16 cellular contexts compared by ENCODE assay signal in genomic region chr12:99960312-99960711, GRCh38. TPM values are rescaled to one million over a fixed set of nuclear protein-coding genes. Genes with fewer than 3 reads are reported as not detected.
DNase-seq lines count a peak whose midpoint lies in the region; ATAC-seq and TF ChIP-seq lines count a peak whose summit lies in the region.
"Had no signal": no experiment of that assay in that cellular context is flagged by ENCODE, and none has a peak within 500 bp of the region (broad histone marks: within the 10 kb centered on the region; RNA-seq: fewer than 3 reads in every experiment).

No MANE protein-coding gene starts in this region.

- no peaks in the 10 kb centered on the region for H3K4me1 Mint-ChIP-seq in nephron progenitor cell
- H3K4me1 Mint-ChIP-seq: activated T-helper 17 cell treated with anti-CD3 and anti-CD28 coated beads, Interleukin-2, amount 50 U/mL, for 72 hours; endodermal cell; natural killer cell had no signal

- no peaks in the 10 kb centered on the region for H3K9me3 Mint-ChIP-seq in nephron progenitor cell
- H3K9me3 Mint-ChIP-seq: activated CD4-positive, alpha-beta memory T cell treated with anti-CD3 and anti-CD28 coated beads for 36 hours; activated T-helper 17 cell treated with anti-CD3 and anti-CD28 coated beads, Interleukin-2, amount 50 U/mL, for 72 hours; CD8-positive, alpha-beta T cell; endodermal cell had no signal

- peak overlapping the region; percentile 6 for H3K27ac Mint-ChIP-seq in nephron progenitor cell
- H3K27ac Mint-ChIP-seq: activated CD4-positive, alpha-beta memory T cell treated with anti-CD3 and anti-CD28 coated beads for 36 hours; activated T-helper 17 cell treated with anti-CD3 and anti-CD28 coated beads, Interleukin-2, amount 50 U/mL, for 72 hours; CD8-positive, alpha-beta T cell; endodermal cell; natural killer cell had no signal

- no peaks in the 10 kb centered on the region for H3K27me3 Mint-ChIP-seq in nephron progenitor cell (ENCODE audit: low read depth, poor library complexity)
- H3K27me3 Mint-ChIP-seq: activated CD4-positive, alpha-beta memory T cell treated with anti-CD3 and anti-CD28 coated beads for 36 hours; brain had no signal

- TF ChIP-seq CTCF in nephron progenitor cell (IDR thresholded peaks at IDR 0.05) = no peak

- no peaks in the 10 kb centered on the region for H3K36me3 Mint-ChIP-seq in nephron progenitor cell (ENCODE audit: low read depth)
- H3K36me3 Mint-ChIP-seq: activated CD4-positive, alpha-beta memory T cell treated with anti-CD3 and anti-CD28 coated beads for 36 hours; brain; CD8-positive, alpha-beta T cell; natural killer cell had no signal

- ATAC-seq in GM21528 (IDR thresholded peaks at IDR 0.05; ENCODE audit: low FRiP score, unreplicated experiment) (no peak), HG02973 (IDR thresholded peaks at IDR 0.05; ENCODE audit: unreplicated experiment) (no peak)
- ATAC-seq: activated T-helper 17 cell treated with anti-CD3 and anti-CD28 coated beads, Interleukin-2, amount 50 U/mL, for 72 hours; CD8-positive, alpha-beta T cell; natural killer cell had no signal

- DNase-seq in Daoy (ENCODE audit: low read depth) = peak; percentile 30
- DNase-seq in NCI-H2029 (lab: John Stamatoyannopoulos, UW) = peak; percentile 37
- DNase-seq in astrocyte of the hippocampus (ENCODE audit: low read depth, low spot score) = peak; percentile 30
- DNase-seq in nephron progenitor cell = no peak
- DNase-seq in DMS153 (lab: John Stamatoyannopoulos, UW) = no peak
- DNase-seq in NCI-H1048 (lab: John Stamatoyannopoulos, UW) = no peak
- DNase-seq: activated CD4-positive, alpha-beta memory T cell treated with anti-CD3 and anti-CD28 coated beads for 36 hours; CD8-positive, alpha-beta T cell; endodermal cell; natural killer cell; small intestine; T1000 had no signal

- H3K4me3 Mint-ChIP-seq in nephron progenitor cell = no peak overlapping the region
- H3K4me3 Mint-ChIP-seq: activated CD4-positive, alpha-beta memory T cell treated with anti-CD3 and anti-CD28 coated beads for 36 hours; activated T-helper 17 cell treated with anti-CD3 and anti-CD28 coated beads, Interleukin-2, amount 50 U/mL, for 72 hours; brain; CD8-positive, alpha-beta T cell; endodermal cell; natural killer cell had no signal

RNA-seq across cellular contexts. Expression of gene ANKS1B, which starts 24.4 kb away (rescaled TPM):
- 26.4 and 36.8 TPM in 2 replicates for total RNA-seq in Daoy (2014; rRNA removed; shearing (Covaris generic))
- total RNA-seq: CD8-positive, alpha-beta T cell; natural killer cell had no signal

Comparison
In these comparisons a context has a peak if more than half of its experiments do, and no peak if none do; other contexts are left out.
1. DNase-seq: peak in Daoy (single experiment), NCI-H2029 (single experiment) and astrocyte of the hippocampus (single experiment); none in nephron progenitor cell (single experiment), DMS153 (single experiment) and NCI-H1048 (single experiment).